In genomic region chr9:137129456-137130175, GRCh38 we compare ENCODE assay signal across 1 cellular context.
TF ChIP-seq lines count a peak whose summit lies in the region.

No MANE protein-coding gene starts in this region.

TF ChIP-seq in WTC11, 78 proteins besides CTCF, POLR2A, EP300 and RAD21 (continued from another document):
- TF ChIP-seq PRRX2 (CRISPR knock-in tag; IDR thresholded peaks at IDR 0.05) (0 out of 2 replicates have a peak, but pooled peaks have one; percentile 55), ARID4B (CRISPR knock-in tag; IDR thresholded peaks at IDR 0.05; ENCODE audit: borderline replicate concordance) (peak; percentile 88; the same call in 1 of the 2 replicates), CREM (CRISPR knock-in tag; IDR thresholded peaks at IDR 0.05) (peak; percentile 62; the same call in 1 of the 2 replicates), SP1 (CRISPR knock-in tag; conservative IDR thresholded peaks at IDR 0.05) (peak; percentile 66; the same call in 1 of the 2 replicates), TEAD1 (CRISPR knock-in tag; IDR thresholded peaks at IDR 0.05) (peak; percentile 78), ATF1 (CRISPR knock-in tag; IDR thresholded peaks at IDR 0.05) (0 out of 2 replicates have a peak, but pooled peaks have one; percentile 37), FOXK1 (CRISPR knock-in tag; IDR thresholded peaks at IDR 0.05) (peak; percentile 89), ZBTB21 (CRISPR knock-in tag; IDR thresholded peaks at IDR 0.05; ENCODE audit: borderline replicate concordance) (no peak), FOXP1 (CRISPR knock-in tag; IDR thresholded peaks at IDR 0.05; ENCODE audit: borderline replicate concordance) (peak; percentile 72), ZNF425 (CRISPR knock-in tag; conservative IDR thresholded peaks at IDR 0.05) (no peak), JAZF1 (CRISPR knock-in tag; IDR thresholded peaks at IDR 0.05) (no peak), FOXP4 (CRISPR knock-in tag; IDR thresholded peaks at IDR 0.05) (peak; percentile 91), PRDM15 (CRISPR knock-in tag; IDR thresholded peaks at IDR 0.05) (peak; percentile 79), USF2 (CRISPR knock-in tag; IDR thresholded peaks at IDR 0.05) (0 out of 2 replicates have a peak, but pooled peaks have one; percentile 18), GABPB1 (CRISPR knock-in tag; IDR thresholded peaks at IDR 0.05) (no peak), IRF1 (CRISPR knock-in tag; IDR thresholded peaks at IDR 0.05) (peak; percentile 37; the same call in 1 of the 2 replicates), MAX (CRISPR knock-in tag; IDR thresholded peaks at IDR 0.05) (peak; percentile 75), MYBL2 (CRISPR knock-in tag; IDR thresholded peaks at IDR 0.05) (peak; percentile 92)
